9 cellular contexts compared by ENCODE assay signal in the genomic region with DNA sequence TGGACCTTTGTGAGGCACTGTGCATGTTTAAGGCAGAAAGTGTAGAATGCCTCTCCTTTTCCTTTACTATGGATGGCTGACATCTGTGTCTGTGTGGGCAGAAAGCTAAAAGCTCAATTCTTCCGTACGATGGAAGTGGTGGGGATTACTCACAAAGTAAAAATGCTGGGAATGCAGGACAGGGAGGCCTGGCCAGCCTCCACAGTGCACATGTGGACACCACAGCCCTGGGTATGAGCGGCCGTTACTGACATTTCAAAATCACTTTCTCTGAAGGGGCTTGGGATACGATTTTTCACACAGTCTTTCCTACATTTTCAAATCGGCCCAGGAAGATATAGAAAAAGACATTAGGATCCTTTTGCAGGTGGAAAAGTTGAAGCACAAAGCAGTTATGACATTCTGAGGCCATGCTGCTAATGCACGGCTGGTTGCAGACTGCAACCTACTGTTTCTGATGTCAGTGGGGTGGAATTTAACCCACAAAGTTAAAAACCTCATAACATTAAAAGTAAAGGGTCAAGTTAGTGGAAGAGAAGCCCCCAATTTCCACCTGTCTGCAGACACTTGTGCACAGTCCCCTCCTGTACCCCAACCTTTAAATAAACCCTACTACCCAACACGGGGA. TPM values are rescaled to one million over a fixed set of nuclear protein-coding genes. Genes with fewer than 3 reads are reported as not detected.
DNase-seq lines count a peak whose midpoint lies in the region; ATAC-seq and TF ChIP-seq lines count a peak whose summit lies in the region.
"Had no signal": no experiment of that assay in that cellular context is flagged by ENCODE, and none has a peak within 500 bp of the region (broad histone marks: within the 10 kb centered on the region; RNA-seq: fewer than 3 reads in every experiment).

No MANE protein-coding gene starts in this region.

- no peaks in the 10 kb centered on the region for H3K9me3 Mint-ChIP-seq in CD4-positive, alpha-beta memory T cell

- H3K9me3 ChIP-seq in CD4-positive, alpha-beta memory T cell (ENCODE audit: control insufficient read depth in 1 of 2, low read length in 2 of 2): no peaks in the 10 kb centered on the region
- no peaks in the 10 kb centered on the region for H3K9me3 ChIP-seq in SK-N-SH
- peaks cover 2% of the 10 kb centered on the region for H3K9me3 ChIP-seq in trophoblast cell (ENCODE audit: insufficient read depth, low read depth, low read length)

- no peaks in the 10 kb centered on the region for H3K27me3 Mint-ChIP-seq in CD4-positive, alpha-beta memory T cell

- intact Hi-C loops in CD4-positive, alpha-beta memory T cell (cut with micrococcal nuclease): no loop called here
- intact Hi-C loops in posterior cingulate gyrus (cut with DNase I): no loop called here

- no peaks in the 10 kb centered on the region for H3K27me3 ChIP-seq in CD4-positive, alpha-beta memory T cell (ENCODE audit: insufficient read depth, low read length)
- H3K27me3 ChIP-seq in SK-N-SH (ENCODE audit: insufficient read depth) (no peaks in the 10 kb centered on the region), trophoblast cell (ENCODE audit: insufficient read depth, low read length) (no peaks in the 10 kb centered on the region)

- H3K4ac ChIP-seq in trophoblast cell (ENCODE audit: low read depth, low read length): peak overlapping the region; percentile 56

- no peak for DNase-seq in CD4-positive, alpha-beta memory T cell
- DNase-seq in SK-N-SH: no peak
- DNase-seq in fibroblast of the conjunctiva (ENCODE audit: low read depth): peak; percentile 75
- peak; percentile 65 to 85 for DNase-seq in trophoblast cell
- DNase-seq in posterior cingulate gyrus: no peak
- DNase-seq: erythroblast had no signal

- POLR2A ChIA-PET in CD4-positive, alpha-beta memory T cell (lab: Charles Lee; ENCODE audit: partially characterized antibody): no interaction called here
- POLR2A ChIA-PET in SK-N-SH (lab: Yijun Ruan, JAX): no interaction called here

- no peak overlapping the region for H3K27ac ChIP-seq in CD4-positive, alpha-beta memory T cell (ENCODE audit: low read depth, low read length)
- H3K27ac ChIP-seq in SK-N-SH (ENCODE audit: low read depth in 2 of 2, low read length in 1 of 2) (peak overlapping the region; percentile 81 to 95; a peak in 3 of 4 replicates), trophoblast cell (ENCODE audit: low read depth, low read length) (peak overlapping the region; percentile 82)

- CTCF ChIA-PET in CD4-positive, alpha-beta memory T cell (lab: Charles Lee; ENCODE audit: partially characterized antibody): interaction anchor here (1.1 kb wide), 1 partner anchor 25 kb away, joined by 4 read pairs; no protein-coding TSS in a partner anchor
- CTCF ChIA-PET in SK-N-SH (lab: Yijun Ruan, JAX): interaction anchor here (1.1 to 2.1 kb wide), 3 partner anchors 11 to 140 kb away, joined by 3 to 5 read pairs (median 5); no protein-coding TSS in a partner anchor

- H2AFZ ChIP-seq in SK-N-SH (ENCODE audit: low read depth) (peak overlapping the region; percentile 60; the same call in 1 of the 2 replicates), trophoblast cell (ENCODE audit: insufficient read depth, low read length, poor library complexity) (no peak overlapping the region)

- peaks cover 5% of the 10 kb centered on the region for H3K36me3 ChIP-seq in CD4-positive, alpha-beta memory T cell (ENCODE audit: insufficient read depth, low read length)
- H3K36me3 ChIP-seq in SK-N-SH (replicated peaks in 1 of 2; ENCODE audit: control insufficient read depth in 1 of 2, insufficient read depth in 2 of 2, low read length in 1 of 2) (no peaks in the 10 kb centered on the region), trophoblast cell (ENCODE audit: control insufficient read depth in 1 of 2, insufficient read depth in 2 of 2, low read length in 2 of 2) (peaks cover 8 to 9% of the 10 kb centered on the region in 2 experiments)

- H3K27ac Mint-ChIP-seq in CD4-positive, alpha-beta memory T cell: peak overlapping the region in 5 of 7 donors; percentile 18 to 88 (median 43)

- H3K9ac ChIP-seq in SK-N-SH: peak overlapping the region; percentile 60
- no peak overlapping the region for H3K9ac ChIP-seq in trophoblast cell (ENCODE audit: low read length)

- no peak overlapping the region for H4K12ac ChIP-seq in trophoblast cell (ENCODE audit: low read depth, low read length)

- H3F3A ChIP-seq in SK-N-SH (replicated peaks; ENCODE audit: insufficient read depth): peaks cover 24% of the 10 kb centered on the region

- H3K79me1 ChIP-seq in trophoblast cell (ENCODE audit: low read length): peaks cover 27% of the 10 kb centered on the region

- peak overlapping the region; percentile 84 for H2BK120ac ChIP-seq in trophoblast cell (ENCODE audit: insufficient read depth, low read length, poor library complexity)

- no peak overlapping the region for H4K8ac ChIP-seq in trophoblast cell (ENCODE audit: low read depth, low read length)

- no peak for TF ChIP-seq RAD21 in SK-N-SH (IDR thresholded peaks at IDR 0.05; ENCODE audit: low read length)

- no peak overlapping the region for H3K4me3 Mint-ChIP-seq in CD4-positive, alpha-beta memory T cell

- H3K4me2 ChIP-seq in SK-N-SH (peak overlapping the region; percentile 78), trophoblast cell (ENCODE audit: low read length) (peak overlapping the region; percentile 62)

- peaks cover 55% of the 10 kb centered on the region for H3K79me2 ChIP-seq in SK-N-SH (ENCODE audit: insufficient read depth)
- peaks cover 9% of the 10 kb centered on the region for H3K79me2 ChIP-seq in trophoblast cell (ENCODE audit: control insufficient read depth, insufficient read depth, low read length, poor library complexity)

- H3K4me1 ChIP-seq in CD4-positive, alpha-beta memory T cell (ENCODE audit: insufficient read depth, low read length): peaks cover 13% of the 10 kb centered on the region
- H3K4me1 ChIP-seq in SK-N-SH (ENCODE audit: control insufficient read depth in 1 of 2, insufficient read depth in 2 of 2, low read depth in 1 of 2, low read length in 1 of 2): peaks cover 7 to 43% of the 10 kb centered on the region in 2 experiments; a peak in 3 of 4 replicates
- H3K4me1 ChIP-seq in trophoblast cell (ENCODE audit: control insufficient read depth in 1 of 2, insufficient read depth in 2 of 2, low read length in 2 of 2): peaks cover 25 to 40% of the 10 kb centered on the region in 2 experiments

- H3K36me3 Mint-ChIP-seq in CD4-positive, alpha-beta memory T cell: peaks cover 10 to 37% of the 10 kb centered on the region in 2 donors

- no peak for TF ChIP-seq CTCF in SK-N-SH (IDR thresholded peaks at IDR 0.05)

- 31% methylated on average over 8 of the region's 8 CpGs for WGBS in SK-N-SH (ENCODE audit: low lambda C conversion rate)
- no CpG with 5 or more reads among the region's 8 CpGs for WGBS in trophoblast cell (ENCODE audit: extremely low coverage, insufficient coverage, insufficient read length)

- no peak overlapping the region for H2AK5ac ChIP-seq in trophoblast cell (ENCODE audit: low read length)

- no peak overlapping the region for H3K4me3 ChIP-seq in CD4-positive, alpha-beta memory T cell (ENCODE audit: low read length in 2 of 2)
- H3K4me3 ChIP-seq in SK-N-SH (ENCODE audit: low read depth in 2 of 2, low read length in 1 of 2): peak overlapping the region in 1 of 2 experiments; percentile 2; a peak in 1 of 4 replicates
- H3K4me3 ChIP-seq in trophoblast cell (ENCODE audit: low read depth, low read length): no peak overlapping the region

- no peaks in the 10 kb centered on the region for H3K9me2 ChIP-seq in SK-N-SH

- H4K91ac ChIP-seq in trophoblast cell (ENCODE audit: low read depth, low read length): peak overlapping the region; percentile 92

- TF ChIP-seq EP300 in SK-N-SH (IDR thresholded peaks at IDR 0.05; ENCODE audit: borderline replicate concordance in 1 of 2, low read depth in 1 of 2, low read length in 1 of 2): peak in 1 of 2 experiments; percentile 93; a peak in 2 of 4 replicates

- peak overlapping the region; percentile 77 for H3K18ac ChIP-seq in trophoblast cell (ENCODE audit: low read length)

- H2BK12ac ChIP-seq in trophoblast cell (ENCODE audit: low read length): peak overlapping the region; percentile 84

- H3K4me1 Mint-ChIP-seq in CD4-positive, alpha-beta memory T cell: peaks cover 9 to 18% (median 13%) of the 10 kb centered on the region in 4 donors

- no peaks in the 10 kb centered on the region for H4K20me1 ChIP-seq in SK-N-SH (ENCODE audit: insufficient read depth)

- peak overlapping the region; percentile 81 for H2BK5ac ChIP-seq in trophoblast cell (ENCODE audit: low read depth, low read length, poor library complexity)

- H3K14ac ChIP-seq in trophoblast cell (ENCODE audit: low read length): peak overlapping the region; percentile 90

- H3K23ac ChIP-seq in trophoblast cell (ENCODE audit: low read length): no peak overlapping the region

- ATAC-seq in HG02623 (IDR thresholded peaks at IDR 0.05; ENCODE audit: unreplicated experiment) (no peak), HG02870 (IDR thresholded peaks at IDR 0.05; ENCODE audit: unreplicated experiment) (no peak), HG03095 (IDR thresholded peaks at IDR 0.05; ENCODE audit: unreplicated experiment) (no peak)

TF ChIP-seq in SK-N-SH, 30 proteins besides CTCF, POLR2A, EP300 and RAD21 (continues in another document):
- TF ChIP-seq YY1 (IDR thresholded peaks at IDR 0.05; ENCODE audit: low read depth) (peak; percentile 60; the same call in 1 of the 2 replicates), SIN3A (IDR thresholded peaks at IDR 0.05; ENCODE audit: borderline replicate concordance, low read depth, low read length) (peak; percentile 89; the same call in 1 of the 2 replicates), RCOR1 (IDR thresholded peaks at IDR 0.05; ENCODE audit: low read length) (no peak)
- TF ChIP-seq, protein P1, sequence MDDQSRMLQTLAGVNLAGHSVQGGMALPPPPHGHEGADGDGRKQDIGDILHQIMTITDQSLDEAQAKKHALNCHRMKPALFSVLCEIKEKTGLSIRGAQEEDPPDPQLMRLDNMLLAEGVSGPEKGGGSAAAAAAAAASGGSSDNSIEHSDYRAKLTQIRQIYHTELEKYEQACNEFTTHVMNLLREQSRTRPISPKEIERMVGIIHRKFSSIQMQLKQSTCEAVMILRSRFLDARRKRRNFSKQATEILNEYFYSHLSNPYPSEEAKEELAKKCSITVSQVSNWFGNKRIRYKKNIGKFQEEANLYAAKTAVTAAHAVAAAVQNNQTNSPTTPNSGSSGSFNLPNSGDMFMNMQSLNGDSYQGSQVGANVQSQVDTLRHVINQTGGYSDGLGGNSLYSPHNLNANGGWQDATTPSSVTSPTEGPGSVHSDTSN (IDR thresholded peaks at IDR 0.05): peak; percentile 81

RNA-seq across cellular contexts. Expression of a gene that starts 27.9 kb away (rescaled TPM):
- total RNA-seq in CD4-positive, alpha-beta memory T cell: 10 to 100 TPM; 15.2 to 15.6 TPM
- 10 to 100 TPM; 13.9 to 16.4 TPM for polyA plus RNA-seq in CD4-positive, alpha-beta memory T cell
- 16.9 and 17.5 TPM in 2 replicates for polyA plus RNA-seq in SK-N-SH (2012; rRNA removed)
- 11.1 and 14.4 TPM in 2 replicates for polyA plus RNA-seq in SK-N-SH (2012; cell fraction: cytosol; rRNA removed)
- polyA plus RNA-seq in SK-N-SH (2012; cell fraction: nucleus; rRNA removed): 9.6 and 11.1 TPM in 2 replicates
- polyA plus RNA-seq in trophoblast cell (2013): 18.8 and 19.6 TPM in 2 replicates

RNA-seq across cellular contexts. Expression of a gene that starts 50.6 kb away (rescaled TPM):
- 1 to 10 TPM; 2.4 to 2.7 TPM for total RNA-seq in CD4-positive, alpha-beta memory T cell
- under 1 TPM in 1 of 2 donors, not detected in 1; 0.03 TPM for polyA plus RNA-seq in CD4-positive, alpha-beta memory T cell
- 0.23 TPM in 2 replicates for polyA plus RNA-seq in SK-N-SH (2012; rRNA removed)
- 0.05 TPM in 2 replicates for polyA plus RNA-seq in SK-N-SH (2012; cell fraction: cytosol; rRNA removed)
- polyA plus RNA-seq in SK-N-SH (2012; cell fraction: nucleus; rRNA removed): 1.2 and 1.7 TPM in 2 replicates
- 0.53 and 0.55 TPM in 2 replicates for polyA plus RNA-seq in trophoblast cell (2013)

Comparison
In these comparisons a context has a peak if more than half of its experiments do, and no peak if none do; other contexts are left out.
1. DNase-seq: peak in fibroblast of the conjunctiva (single experiment) and trophoblast cell (2 of 2); none in CD4-positive, alpha-beta memory T cell (0 of 5), SK-N-SH (single experiment) and posterior cingulate gyrus (0 of 10).